ENCODE assay signal across 8 cellular contexts in genomic region chr1:178031856-178032320, GRCh38.
A peak's percentile ranks its signal among the peaks of the same experiment; 100 is the strongest.
DNase-seq lines count a peak whose midpoint lies in the region; ATAC-seq and TF ChIP-seq lines count a peak whose summit lies in the region.

No MANE protein-coding gene starts in this region.

- TF ChIP-seq POLR2A in right lobe of liver (IDR thresholded peaks at IDR 0.05): no peak

- H4K20me1 ChIP-seq in Karpas-422 (ENCODE audit: insufficient read depth, low read depth, low read length): no peaks in the 10 kb centered on the region

- H3K79me2 ChIP-seq in Karpas-422 (ENCODE audit: low read length): no peaks in the 10 kb centered on the region

- H2AFZ ChIP-seq in Karpas-422 (ENCODE audit: low read length): no peak overlapping the region

- intact Hi-C loops in right lobe of liver (cut with DNase I): loop anchor here in 1 of 2 donors (10.0 kb wide), 1 partner anchor 87 kb away; no protein-coding TSS in a partner anchor

- H3K9me3 ChIP-seq in Karpas-422 (ENCODE audit: low read length): no peaks in the 10 kb centered on the region
- H3K9me3 ChIP-seq in right lobe of liver: no peaks in the 10 kb centered on the region

- H3K4me1 Mint-ChIP-seq in activated naive CD4-positive, alpha-beta T cell treated with anti-CD3 and anti-CD28 coated beads, Interleukin-2, amount 10 ng/mL, durations not matched to agents 7 days and 5 days: no peaks in the 10 kb centered on the region

- TF ChIP-seq CTCF in right lobe of liver (IDR thresholded peaks at IDR 0.05): peak; percentile 87 to 96 (median 94)

- H3K36me3 ChIP-seq in H7 (replicated peaks; ENCODE audit: control insufficient read depth, insufficient read depth, low read length) (no peaks in the 10 kb centered on the region), Karpas-422 (ENCODE audit: insufficient read depth, low read length) (no peaks in the 10 kb centered on the region), right lobe of liver (no peaks in the 10 kb centered on the region)

- H3K4me3 ChIP-seq in H7 (ENCODE audit: insufficient read depth, low read depth, low read length): no peak overlapping the region
- no peak overlapping the region for H3K4me3 ChIP-seq in Karpas-422 (ENCODE audit: low read length)
- no peak overlapping the region for H3K4me3 ChIP-seq in right lobe of liver

- ATAC-seq in right lobe of liver: peak; percentile 89 to 97 (median 89)

- H3K4me1 ChIP-seq in Karpas-422 (ENCODE audit: low read length) (no peaks in the 10 kb centered on the region), right lobe of liver (peaks cover 0 to 66% (median 17%) of the 10 kb centered on the region in 4 donors)

- peak; percentile 32 for DNase-seq in activated naive CD4-positive, alpha-beta T cell treated with anti-CD3 and anti-CD28 coated beads, Interleukin-2, amount 10 ng/mL, durations not matched to agents 7 days and 5 days
- no peak for DNase-seq in activated naive CD4-positive, alpha-beta T cell (lab: John Stamatoyannopoulos, UW)
- DNase-seq in H7: peak; percentile 79
- DNase-seq in Karpas-422: peak; percentile 82
- DNase-seq in RKO (ENCODE audit: low spot score): peak; percentile 70
- peak; percentile 96 for DNase-seq in dermis blood vessel endothelial cell
- peak; percentile 86 to 97 (median 88) for DNase-seq in right lobe of liver
- peak; percentile 95 for DNase-seq in superior temporal gyrus (ENCODE audit: extremely low spot score)

- peaks cover 8% of the 10 kb centered on the region for H3K27me3 Mint-ChIP-seq in activated naive CD4-positive, alpha-beta T cell treated with anti-CD3 and anti-CD28 coated beads, Interleukin-2, amount 10 ng/mL, durations not matched to agents 7 days and 5 days

- H3K27me3 ChIP-seq in H7 (ENCODE audit: control insufficient read depth, insufficient read depth, low read length) (no peaks in the 10 kb centered on the region), Karpas-422 (ENCODE audit: low read length) (no peaks in the 10 kb centered on the region), right lobe of liver (no peaks in the 10 kb centered on the region)

- H3K36me3 Mint-ChIP-seq in activated naive CD4-positive, alpha-beta T cell treated with anti-CD3 and anti-CD28 coated beads, Interleukin-2, amount 10 ng/mL, durations not matched to agents 7 days and 5 days: no peaks in the 10 kb centered on the region

- no peak overlapping the region for H3K4me3 Mint-ChIP-seq in activated naive CD4-positive, alpha-beta T cell treated with anti-CD3 and anti-CD28 coated beads, Interleukin-2, amount 10 ng/mL, durations not matched to agents 7 days and 5 days

- no peak overlapping the region for H3K9ac ChIP-seq in Karpas-422 (ENCODE audit: low read length)

- no peaks in the 10 kb centered on the region for H3K9me3 Mint-ChIP-seq in activated naive CD4-positive, alpha-beta T cell treated with anti-CD3 and anti-CD28 coated beads, Interleukin-2, amount 10 ng/mL, durations not matched to agents 7 days and 5 days

- H3K9me2 ChIP-seq in Karpas-422 (replicated peaks; ENCODE audit: insufficient read depth, low read length): no peaks in the 10 kb centered on the region

- H3K27ac ChIP-seq in Karpas-422 (ENCODE audit: low read length) (no peak overlapping the region), right lobe of liver (peak overlapping the region in 2 of 3 donors; percentile 4 to 19)

- CTCF ChIA-PET in activated naive CD4-positive, alpha-beta T cell treated with anti-CD3 and anti-CD28 coated beads, Interleukin-2, amount 10 ng/mL, durations not matched to agents 7 days and 5 days (lab: Charles Lee): interaction anchor here (1.1 kb wide), 2 partner anchors 15 to 22 kb away, joined by 3 read pairs; no protein-coding TSS in a partner anchor

- H3K4me2 ChIP-seq in Karpas-422 (ENCODE audit: low read depth, low read length, poor library complexity, severe bottlenecking): no peak overlapping the region

- no peak overlapping the region for H3K27ac Mint-ChIP-seq in activated naive CD4-positive, alpha-beta T cell treated with anti-CD3 and anti-CD28 coated beads, Interleukin-2, amount 10 ng/mL, durations not matched to agents 7 days and 5 days

Comparison
In these comparisons a context has a peak if more than half of its experiments do, and no peak if none do; other contexts are left out.
1. DNase-seq: peak in activated naive CD4-positive, alpha-beta T cell treated with anti-CD3 and anti-CD28 coated beads, Interleukin-2, amount 10 ng/mL, durations not matched to agents 7 days and 5 days (single experiment), H7 (single experiment), Karpas-422 (single experiment), RKO (single experiment), dermis blood vessel endothelial cell (single experiment), right lobe of liver (3 of 3) and superior temporal gyrus (single experiment); none in activated naive CD4-positive, alpha-beta T cell (0 of 4).